ENCODE assay signal across 16 cellular contexts in genomic region chr3:126573492-126574117, GRCh38. TPM values are rescaled to one million over a fixed set of nuclear protein-coding genes. Genes with fewer than 3 reads are reported as not detected.
A peak's percentile ranks its signal among the peaks of the same experiment; 100 is the strongest.
DNase-seq lines count a peak whose midpoint lies in the region; ATAC-seq and TF ChIP-seq lines count a peak whose summit lies in the region.
"Had no signal": no experiment of that assay in that cellular context is flagged by ENCODE, and none has a peak within 500 bp of the region (broad histone marks: within the 10 kb centered on the region; RNA-seq: fewer than 3 reads in every experiment).

No MANE protein-coding gene starts in this region.

- DNase-seq in BE2C (peak; percentile 77), ELF-1 (ENCODE audit: low read depth, low spot score) (peak; percentile 63), SK-N-DZ (ENCODE audit: low spot score) (peak; percentile 51), lower lobe of right lung (peak; percentile 62), NCI-H2029 (lab: John Stamatoyannopoulos, UW) (no peak), anterior cingulate cortex (lab: John Stamatoyannopoulos, UW) (no peak), iPS-NIHi11 (ENCODE audit: low spot score) (no peak)
- DNase-seq: activated gamma-delta T cell; esophagus squamous epithelium; hippocampal formation; posterior cingulate gyrus; stimulated activated CD4-positive, alpha-beta T cell treated with anti-CD3 and anti-CD28 coated beads, Interleukin-12 subunit alpha, Interleukin-12 subunit beta, amount 100 ng/mL, for 4 hours; stimulated activated naive CD4-positive, alpha-beta T cell treated with Interleukin-2 at 50 U/mL for 16 hours had no signal

- no peak overlapping the region for H3K27ac ChIP-seq in lower lobe of right lung
- H3K27ac ChIP-seq: esophagus squamous epithelium, VCaP had no signal

- ATAC-seq in lower lobe of right lung = peak; percentile 49 to 70
- ATAC-seq in HG02973 (IDR thresholded peaks at IDR 0.05; ENCODE audit: unreplicated experiment) = no peak

- H3K9me3 ChIP-seq in BE2C = no peaks in the 10 kb centered on the region
- no peaks in the 10 kb centered on the region for H3K9me3 ChIP-seq in lower lobe of right lung
- H3K9me3 ChIP-seq: esophagus squamous epithelium had no signal

- intact Hi-C loops in lower lobe of right lung (cut with DNase I) = no loop called here

- TF ChIP-seq CTCF in BE2C (IDR thresholded peaks at IDR 0.05; ENCODE audit: low read depth, low read length) (no peak), lower lobe of right lung (IDR thresholded peaks at IDR 0.05) (no peak)

- peak overlapping the region; percentile 23; the same call in 1 of the 2 replicates for H3K4me3 ChIP-seq in BE2C (ENCODE audit: low read depth, low read length)
- H3K4me3 ChIP-seq in lower lobe of right lung = no peak overlapping the region
- H3K4me3 ChIP-seq: esophagus squamous epithelium had no signal

- H3K27me3 ChIP-seq in BE2C = no peaks in the 10 kb centered on the region
- H3K27me3 ChIP-seq in lower lobe of right lung (ENCODE audit: low read depth) = no peaks in the 10 kb centered on the region
- H3K27me3 ChIP-seq: esophagus squamous epithelium had no signal

- H3K36me3 ChIP-seq in BE2C (no peaks in the 10 kb centered on the region), lower lobe of right lung (no peaks in the 10 kb centered on the region)
- H3K36me3 ChIP-seq: esophagus squamous epithelium had no signal

- peaks cover 5% of the 10 kb centered on the region for H3K4me1 ChIP-seq in BE2C
- H3K4me1 ChIP-seq in lower lobe of right lung = no peaks in the 10 kb centered on the region

RNA-seq across cellular contexts. Expression of gene C3orf22, which starts 14.9 kb away (rescaled TPM):
- not detected for polyA plus RNA-seq in BE2C (2012; ENCODE audit: insufficient read depth, insufficient read length, low read depth)
- polyA plus RNA-seq in SK-N-DZ (2014; cell fraction: cytosol; rRNA removed) = not detected in 2 replicates
- polyA plus RNA-seq in SK-N-DZ (2014; cell fraction: nucleus; rRNA removed) = not detected in 2 replicates
- not detected for total RNA-seq in lower lobe of right lung
- total RNA-seq: esophagus squamous epithelium, myocyte had no signal

RNA-seq across cellular contexts. Expression of gene CHST13, which starts 49.6 kb away (rescaled TPM):
- polyA plus RNA-seq in BE2C (2012; ENCODE audit: insufficient read depth, insufficient read length, low read depth) = not detected
- polyA plus RNA-seq in SK-N-DZ (2014; cell fraction: cytosol; rRNA removed) = 0.67 TPM in 1 of 2 replicates, not detected in the other
- polyA plus RNA-seq in SK-N-DZ (2014; cell fraction: nucleus; rRNA removed) = not detected in 2 replicates
- 1.5 TPM for total RNA-seq in lower lobe of right lung
- total RNA-seq: myocyte had no signal

RNA-seq across cellular contexts. Expression of gene UROC1, which starts 56.0 kb away (rescaled TPM):
- not detected for polyA plus RNA-seq in BE2C (2012; ENCODE audit: insufficient read depth, insufficient read length, low read depth)
- polyA plus RNA-seq in SK-N-DZ (2014; cell fraction: cytosol; rRNA removed) = not detected in 2 replicates
- polyA plus RNA-seq in SK-N-DZ (2014; cell fraction: nucleus; rRNA removed) = not detected in 2 replicates
- total RNA-seq in lower lobe of right lung = not detected
- total RNA-seq: esophagus squamous epithelium, myocyte had no signal

Comparison
In these comparisons a context has a peak if more than half of its experiments do, and no peak if none do; other contexts are left out.
1. DNase-seq: peak in BE2C (single experiment), ELF-1 (single experiment), SK-N-DZ (single experiment) and lower lobe of right lung (single experiment); none in NCI-H2029 (single experiment), anterior cingulate cortex (0 of 58) and iPS-NIHi11 (single experiment).